13 cellular contexts compared by ENCODE assay signal in genomic region chr5:96114736-96115466, GRCh38.
A peak's percentile ranks its signal among the peaks of the same experiment; 100 is the strongest.
DNase-seq lines count a peak whose midpoint lies in the region; ATAC-seq and TF ChIP-seq lines count a peak whose summit lies in the region.
"Had no signal": no experiment of that assay in that cellular context is flagged by ENCODE, and none has a peak within 500 bp of the region (broad histone marks: within the 10 kb centered on the region; RNA-seq: fewer than 3 reads in every experiment).

No MANE protein-coding gene starts in this region.

- peaks cover 19% of the 10 kb centered on the region for H3K4me1 ChIP-seq in IMR-90 (ENCODE audit: control insufficient read depth, insufficient read depth, low read length)

- in situ Hi-C loops in IMR-90 (cut with MboI; ENCODE audit: low sequenced_read_pairs) (no loop called here), brain microvascular endothelial cell (cut with HindIII; ENCODE audit: low pct_ligation_motif_present, low sequenced_read_pairs) (no loop called here)

- H3K9me1 ChIP-seq in IMR-90 (ENCODE audit: insufficient read depth, low read length): peaks cover 3% of the 10 kb centered on the region

- H4K91ac ChIP-seq in IMR-90 (ENCODE audit: insufficient read depth, low read depth, low read length): 0 out of 2 replicates have a peak overlapping the region, but pooled peaks have one; percentile 5

- H2BK120ac ChIP-seq in IMR-90 (ENCODE audit: low read depth, low read length): peak overlapping the region; percentile 60

- no peak overlapping the region for H2AFZ ChIP-seq in IMR-90 (replicated peaks; ENCODE audit: low read length, poor library complexity)

- no peak overlapping the region for H3K27ac ChIP-seq in IMR-90 (ENCODE audit: insufficient read depth, low read length)
- no peak overlapping the region for H3K27ac ChIP-seq in brain microvascular endothelial cell
- H3K27ac ChIP-seq: ascending aorta, transverse colon had no signal

- no peaks in the 10 kb centered on the region for H3K36me3 Mint-ChIP-seq in naive thymus-derived CD8-positive, alpha-beta T cell
- H3K36me3 Mint-ChIP-seq in osteocyte (ENCODE audit: unreplicated experiment): no peaks in the 10 kb centered on the region

- H3K14ac ChIP-seq in IMR-90 (replicated peaks; ENCODE audit: low read depth, low read length): peak overlapping the region; percentile 3; the same call in 1 of the 2 replicates

- no peak overlapping the region; the same call in 1 of the 2 replicates for H3K4me2 ChIP-seq in IMR-90 (ENCODE audit: low read depth, low read length)

- H3K27ac Mint-ChIP-seq in naive thymus-derived CD8-positive, alpha-beta T cell: no peak overlapping the region
- no peak overlapping the region for H3K27ac Mint-ChIP-seq in osteocyte (ENCODE audit: unreplicated experiment)

- CTCF ChIA-PET in IMR-90 (lab: Yijun Ruan, JAX): interaction anchor here (0.6 to 1.2 kb wide), 4 partner anchors 21 to 221 kb away, joined by 3 to 4 read pairs (median 3); no protein-coding TSS in a partner anchor

- peak overlapping the region; percentile 41 to 42 for H4K8ac ChIP-seq in IMR-90 (ENCODE audit: low read depth in 2 of 2, low read length in 2 of 2)

- no peak overlapping the region for H3K23ac ChIP-seq in IMR-90 (ENCODE audit: low read depth, low read length)

- DNase-seq in DMS53 (lab: John Stamatoyannopoulos, UW) (peak; percentile 22), DMS53 treated with DMSO at 0.1 percent for 48 hours (lab: John Stamatoyannopoulos, UW; ENCODE audit: unreplicated experiment) (no peak), IMR-90 (peak; percentile 70), brain microvascular endothelial cell (peak; percentile 51), kidney tubule cell (ENCODE audit: low spot score) (peak; percentile 72), NCI-H1694 (lab: John Stamatoyannopoulos, UW) (no peak), osteocyte (ENCODE audit: extremely low spot score, unreplicated experiment) (no peak)
- DNase-seq in naive thymus-derived CD8-positive, alpha-beta T cell: no peak
- DNase-seq: 8988T, KBM-7, NCI-H2081, transverse colon had no signal

- no peak overlapping the region for H3K9ac ChIP-seq in IMR-90 (ENCODE audit: low read depth, low read length)

- no CpG with 5 or more reads among the region's 3 CpGs for WGBS in IMR-90 (ENCODE audit: extremely low coverage in 2 of 2, insufficient read length in 1 of 2), 2 experiments

- dilution Hi-C loops in IMR-90 (cut with HindIII; ENCODE audit: low sequenced_read_pairs, unreplicated experiment): no loop called here

- H3K18ac ChIP-seq in IMR-90 (ENCODE audit: low read depth, low read length): peak overlapping the region; percentile 67; the same call in 1 of the 2 replicates

- POLR2A ChIA-PET in IMR-90 (lab: Charles Lee; ENCODE audit: unreplicated experiment): interaction anchor here (0.6 kb wide), 1 partner anchor 161 kb away, joined by 4 read pairs; no protein-coding TSS in a partner anchor
- POLR2A ChIA-PET in naive thymus-derived CD8-positive, alpha-beta T cell (lab: Charles Lee): no interaction called here

- TF ChIP-seq CTCF in IMR-90 (conservative IDR thresholded peaks at IDR 0.05; ENCODE audit: low read depth, low read length) (no peak), brain microvascular endothelial cell (IDR thresholded peaks at IDR 0.05; ENCODE audit: low read depth, low read length, missing control alignments) (no peak), osteocyte (IDR thresholded peaks at IDR 0.05) (no peak)

- H3K27me3 ChIP-seq in IMR-90 (ENCODE audit: control insufficient read depth, insufficient read depth, low read length): no peaks in the 10 kb centered on the region
- H3K27me3 ChIP-seq in brain microvascular endothelial cell (replicated peaks): no peaks in the 10 kb centered on the region
- H3K27me3 ChIP-seq: ascending aorta, transverse colon had no signal

- H3K56ac ChIP-seq in IMR-90 (ENCODE audit: extremely low read depth, insufficient read depth, low read length): no peak overlapping the region

- no peak for ATAC-seq in IMR-90 (ENCODE audit: low read depth)
- no peak for ATAC-seq in naive thymus-derived CD8-positive, alpha-beta T cell

- no peak overlapping the region for H2AK9ac ChIP-seq in IMR-90 (replicated peaks; ENCODE audit: low read depth, low read length, poor library complexity)

- intact Hi-C loops in IMR-90 (cut with micrococcal nuclease): loop anchor here (5.0 to 10.0 kb wide), 5 partner anchors 93 to 220 kb away; no protein-coding TSS in a partner anchor

- no peaks in the 10 kb centered on the region for H4K20me1 ChIP-seq in IMR-90 (ENCODE audit: insufficient read depth, low read length)

- no peaks in the 10 kb centered on the region for H3K9me3 Mint-ChIP-seq in naive thymus-derived CD8-positive, alpha-beta T cell
- no peaks in the 10 kb centered on the region for H3K9me3 Mint-ChIP-seq in osteocyte (ENCODE audit: unreplicated experiment)

- H3K4me3 Mint-ChIP-seq in naive thymus-derived CD8-positive, alpha-beta T cell: no peak overlapping the region
- H3K4me3 Mint-ChIP-seq in osteocyte (ENCODE audit: unreplicated experiment): no peak overlapping the region

- H4K5ac ChIP-seq in IMR-90 (ENCODE audit: low read depth, low read length): peak overlapping the region; percentile 68; the same call in 1 of the 2 replicates

- H2BK20ac ChIP-seq in IMR-90 (ENCODE audit: low read depth, low read length): peak overlapping the region; percentile 47

- peak overlapping the region; percentile 54 for H2BK5ac ChIP-seq in IMR-90 (ENCODE audit: low read depth, low read length, poor library complexity, severe bottlenecking)

- no TSS peak for BruUV-seq in IMR-90 (replicated peaks; lab: Mats Ljungman, UMichigan)

- no peaks in the 10 kb centered on the region for H3K9me3 ChIP-seq in IMR-90 (ENCODE audit: control insufficient read depth, insufficient read depth, low read length)
- H3K9me3 ChIP-seq: ascending aorta, transverse colon had no signal

- H3K4me3 ChIP-seq in IMR-90 (ENCODE audit: insufficient read depth, low read depth, low read length) (no peak overlapping the region), brain microvascular endothelial cell (ENCODE audit: low read depth, low read length) (no peak overlapping the region)
- H3K4me3 ChIP-seq: ascending aorta, transverse colon had no signal

- peaks cover 0 to 3% (median 2%) of the 10 kb centered on the region in 5 donors for H3K27me3 Mint-ChIP-seq in naive thymus-derived CD8-positive, alpha-beta T cell
- no peaks in the 10 kb centered on the region for H3K27me3 Mint-ChIP-seq in osteocyte (ENCODE audit: unreplicated experiment)

- H3K36me3 ChIP-seq in IMR-90 (ENCODE audit: control insufficient read depth, insufficient read depth, low read length): no peaks in the 10 kb centered on the region
- no peaks in the 10 kb centered on the region for H3K36me3 ChIP-seq in brain microvascular endothelial cell (replicated peaks)
- H3K36me3 ChIP-seq: ascending aorta, transverse colon had no signal

- H2AK5ac ChIP-seq in IMR-90 (ENCODE audit: low read depth, low read length): peak overlapping the region; percentile 62

- peak overlapping the region; percentile 46; the same call in 1 of the 2 replicates for H3K4ac ChIP-seq in IMR-90 (ENCODE audit: low read depth, low read length)

- no peak for TF ChIP-seq RAD21 in IMR-90 (IDR thresholded peaks at IDR 0.05; ENCODE audit: low read length)

- H2BK15ac ChIP-seq in IMR-90 (ENCODE audit: low read depth, low read length): peak overlapping the region; percentile 95; the same call in 2 of the 3 replicates

- no peak for TF ChIP-seq POLR2A in IMR-90 (IDR thresholded peaks at IDR 0.05; ENCODE audit: low read depth, low read length)

- peaks cover 2 to 8% (median 3%) of the 10 kb centered on the region in 4 donors for H3K4me1 Mint-ChIP-seq in naive thymus-derived CD8-positive, alpha-beta T cell
- H3K4me1 Mint-ChIP-seq in osteocyte (ENCODE audit: unreplicated experiment): peaks cover 14% of the 10 kb centered on the region

- peaks cover 0 to 4% of the 10 kb centered on the region in 2 experiments; a peak in 1 of 4 replicates for H3K79me1 ChIP-seq in IMR-90 (ENCODE audit: low read depth in 1 of 2, low read length in 2 of 2)

TF ChIP-seq in IMR-90, 13 proteins besides CTCF, POLR2A, EP300 and RAD21:
- TF ChIP-seq CEBPB (IDR thresholded peaks at IDR 0.05; ENCODE audit: low read depth, low read length) (no peak), SMC3 (IDR thresholded peaks at IDR 0.05; ENCODE audit: low read depth, low read length) (no peak; the same call in 1 of the 2 replicates), RCOR1 (IDR thresholded peaks at IDR 0.05; ENCODE audit: insufficient replicate concordance, low read length) (peak; percentile 93), NFE2L2 (IDR thresholded peaks at IDR 0.05; ENCODE audit: low read depth, low read length) (no peak), ELK1 (IDR thresholded peaks at IDR 0.05; ENCODE audit: borderline replicate concordance, low read depth, low read length) (no peak), MXI1 (IDR thresholded peaks at IDR 0.05; ENCODE audit: borderline replicate concordance, low read depth, low read length) (no peak), MAFK (IDR thresholded peaks at IDR 0.05; ENCODE audit: low read depth, low read length) (no peak), FOS (IDR thresholded peaks at IDR 0.05; ENCODE audit: low read depth, low read length) (0 out of 2 replicates have a peak, but pooled peaks have one; percentile 27), CHD1 (IDR thresholded peaks at IDR 0.05; ENCODE audit: low read depth, low read length) (no peak), USF2 (IDR thresholded peaks at IDR 0.05; ENCODE audit: low read depth, low read length) (no peak)
TF ChIP-seq in IMR-90: peak in this region for 2.

Comparison
In these comparisons a context has a peak if more than half of its experiments do, and no peak if none do; other contexts are left out.
1. DNase-seq: peak in DMS53 (single experiment), IMR-90 (single experiment), brain microvascular endothelial cell (single experiment) and kidney tubule cell (single experiment); none in DMS53 treated with DMSO at 0.1 percent for 48 hours (single experiment), naive thymus-derived CD8-positive, alpha-beta T cell (0 of 10), NCI-H1694 (single experiment) and osteocyte (single experiment).